In genomic region chr2:20314562-20315521, GRCh38 we compare ENCODE assay signal across 20 cellular contexts. TPM values are rescaled to one million over a fixed set of nuclear protein-coding genes. Genes with fewer than 3 reads are reported as not detected.
DNase-seq lines count a peak whose midpoint lies in the region; ATAC-seq and TF ChIP-seq lines count a peak whose summit lies in the region.
"Had no signal": no experiment of that assay in that cellular context is flagged by ENCODE, and none has a peak within 500 bp of the region (broad histone marks: within the 10 kb centered on the region; RNA-seq: fewer than 3 reads in every experiment).

No MANE protein-coding gene starts in this region.

- H3K36me3 ChIP-seq in HUES64 (ENCODE audit: insufficient read depth, low read length): peaks cover 96% of the 10 kb centered on the region

- no peaks in the 10 kb centered on the region for H3K9me3 ChIP-seq in HUES64 (ENCODE audit: insufficient read depth, low read depth, low read length)
- H3K9me3 ChIP-seq: A549, gastrocnemius medialis, Peyer's patch had no signal

- ATAC-seq in GM21619 (IDR thresholded peaks at IDR 0.05; ENCODE audit: unreplicated experiment) (no peak), GM21717 (IDR thresholded peaks at IDR 0.05; ENCODE audit: unreplicated experiment) (no peak)
- ATAC-seq: gastrocnemius medialis had no signal

- H3K27me3 ChIP-seq in HUES64 (ENCODE audit: insufficient read depth, low read length): no peaks in the 10 kb centered on the region
- H3K27me3 ChIP-seq: cardiac muscle cell, gastrocnemius medialis, Peyer's patch had no signal

- intact Hi-C loops in activated CD4-positive, alpha-beta T cell treated with anti-CD3 and anti-CD28 coated beads, Interleukin-2, amount 10 ng/mL, durations not matched to agents 24 days and 14 days (cut with micrococcal nuclease): loop anchor here (5.0 kb wide), 1 partner anchor 37 kb away; the partner anchor contains the start of gene PUM2

- peaks cover 24% of the 10 kb centered on the region for H3K4me1 Mint-ChIP-seq in activated CD4-positive, alpha-beta T cell treated with anti-CD3 and anti-CD28 coated beads, Interleukin-2, amount 10 ng/mL, durations not matched to agents 24 days and 14 days
- peaks cover 12% of the 10 kb centered on the region for H3K4me1 Mint-ChIP-seq in chondrocyte (ENCODE audit: low read depth)
- H3K4me1 Mint-ChIP-seq in mesothelial cell of epicardium: peaks cover 4% of the 10 kb centered on the region

- no peaks in the 10 kb centered on the region for H3K27me3 Mint-ChIP-seq in activated CD4-positive, alpha-beta T cell treated with anti-CD3 and anti-CD28 coated beads, Interleukin-2, amount 10 ng/mL, durations not matched to agents 24 days and 14 days
- H3K27me3 Mint-ChIP-seq in chondrocyte (ENCODE audit: low read depth) (no peaks in the 10 kb centered on the region), mesothelial cell of epicardium (ENCODE audit: low read depth) (no peaks in the 10 kb centered on the region)
- H3K27me3 Mint-ChIP-seq: type B pancreatic cell had no signal

- H3K27ac ChIP-seq in HUES64 (ENCODE audit: low read depth, low read length): peak overlapping the region; percentile 36; the same call in 1 of the 2 replicates
- H3K27ac ChIP-seq: A549, C4-2B, cardiac muscle cell, gastrocnemius medialis, Peyer's patch, WERI-Rb-1 had no signal

- peaks cover 25% of the 10 kb centered on the region for H3K4me1 ChIP-seq in HUES64 (ENCODE audit: insufficient read depth, low read length)
- H3K4me1 ChIP-seq: gastrocnemius medialis, Peyer's patch had no signal

- H3K27ac Mint-ChIP-seq in activated CD4-positive, alpha-beta T cell treated with anti-CD3 and anti-CD28 coated beads, Interleukin-2, amount 10 ng/mL, durations not matched to agents 24 days and 14 days: peak overlapping the region; percentile 40
- peak overlapping the region; percentile 41 for H3K27ac Mint-ChIP-seq in chondrocyte (ENCODE audit: unreplicated experiment)
- peak overlapping the region; percentile 30 for H3K27ac Mint-ChIP-seq in mesothelial cell of epicardium
- H3K27ac Mint-ChIP-seq: nephron, type B pancreatic cell had no signal

- no peaks in the 10 kb centered on the region for H3K9me3 Mint-ChIP-seq in activated CD4-positive, alpha-beta T cell treated with anti-CD3 and anti-CD28 coated beads, Interleukin-2, amount 10 ng/mL, durations not matched to agents 24 days and 14 days
- H3K9me3 Mint-ChIP-seq in chondrocyte (ENCODE audit: low read depth) (no peaks in the 10 kb centered on the region), mesothelial cell of epicardium (no peaks in the 10 kb centered on the region)
- H3K9me3 Mint-ChIP-seq: nephron, type B pancreatic cell had no signal

- H3K4me3 Mint-ChIP-seq in activated CD4-positive, alpha-beta T cell treated with anti-CD3 and anti-CD28 coated beads, Interleukin-2, amount 10 ng/mL, durations not matched to agents 24 days and 14 days: no peak overlapping the region
- H3K4me3 Mint-ChIP-seq in chondrocyte (ENCODE audit: unreplicated experiment): no peak overlapping the region
- no peak overlapping the region for H3K4me3 Mint-ChIP-seq in mesothelial cell of epicardium
- H3K4me3 Mint-ChIP-seq: nephron, type B pancreatic cell had no signal

- no peak for TF ChIP-seq CTCF in chondrocyte (IDR thresholded peaks at IDR 0.05)
- TF ChIP-seq CTCF in mesothelial cell of epicardium (IDR thresholded peaks at IDR 0.05; ENCODE audit: unreplicated experiment): no peak

- 93% methylated on average over 3 of the region's 4 CpGs for WGBS in HUES64

- H3K9ac ChIP-seq in HUES64 (ENCODE audit: low read depth, low read length): no peak overlapping the region

- DNase-seq in activated CD4-positive, alpha-beta T cell treated with anti-CD3 and anti-CD28 coated beads, Interleukin-2, amount 10 ng/mL, durations not matched to agents 24 days and 14 days: no peak
- no peak for DNase-seq in activated CD4-positive, alpha-beta T cell treated with anti-CD3 and anti-CD28 coated beads, Interleukin-2, amount 50 U/mL, for 1 hour
- no peak for DNase-seq in chondrocyte (ENCODE audit: low spot score)
- no peak for DNase-seq in mesothelial cell of epicardium (ENCODE audit: low spot score in 2 of 2, unreplicated experiment in 2 of 2)
- no peak for DNase-seq in cerebellum (ENCODE audit: low spot score)
- DNase-seq: activated naive CD4-positive, alpha-beta T cell treated with Interleukin-2 at 50 U/mL for 16 hours; gastrocnemius medialis; NCI-H1092 treated with DMSO at 0.1 percent for 48 hours; NCI-H774; Peyer's patch; stimulated activated naive CD4-positive, alpha-beta T cell; WERI-Rb-1 had no signal

- peaks cover 55% of the 10 kb centered on the region for H3K36me3 Mint-ChIP-seq in activated CD4-positive, alpha-beta T cell treated with anti-CD3 and anti-CD28 coated beads, Interleukin-2, amount 10 ng/mL, durations not matched to agents 24 days and 14 days (ENCODE audit: low read depth)
- peaks cover 15% of the 10 kb centered on the region for H3K36me3 Mint-ChIP-seq in chondrocyte (ENCODE audit: low read depth)
- H3K36me3 Mint-ChIP-seq in mesothelial cell of epicardium: peaks cover 42% of the 10 kb centered on the region

- no peak overlapping the region for H3K4me3 ChIP-seq in HUES64 (ENCODE audit: low read length)
- H3K4me3 ChIP-seq: A549, cardiac muscle cell, gastrocnemius medialis, Peyer's patch had no signal

RNA-seq across cellular contexts. Expression of gene PUM2, which starts 35.8 kb away (rescaled TPM):
- 122 and 130 TPM in 2 replicates for total RNA-seq in activated CD4-positive, alpha-beta T cell treated with anti-CD3 and anti-CD28 coated beads, Interleukin-2, amount 10 ng/mL, durations not matched to agents 24 days and 14 days
- polyA plus RNA-seq in HUES64 (2013, experiment 1 of 2): 53.0 TPM
- polyA plus RNA-seq in HUES64 (2013, experiment 2 of 2): 56.8 TPM
- total RNA-seq in chondrocyte (67.7 to 73.1 TPM (median 70.0 TPM) in 3 replicates), mesothelial cell of epicardium (113 to 122 TPM (median 120 TPM) in 3 replicates), cerebellum (124 TPM)
